In genomic region chr20:43446361-43446879, GRCh38 we compare ENCODE assay signal across 1 cellular context.
TF ChIP-seq lines count a peak whose summit lies in the region.

No MANE protein-coding gene starts in this region.

TF ChIP-seq in SK-N-SH, 30 proteins besides CTCF, POLR2A, EP300 and RAD21 (continued from another document):
- no peak for TF ChIP-seq ZBTB33 (IDR thresholded peaks at IDR 0.05; ENCODE audit: borderline replicate concordance, low read depth)
- TF ChIP-seq USF1 (IDR thresholded peaks at IDR 0.05; ENCODE audit: borderline replicate concordance, low read depth) = no peak
- TF ChIP-seq TAF1 (IDR thresholded peaks at IDR 0.05; ENCODE audit: borderline replicate concordance, low read depth, low read length) = no peak
- peak; percentile 60; the same call in 1 of the 2 replicates for TF ChIP-seq FOXJ3 (CRISPR knock-in tag; IDR thresholded peaks at IDR 0.05)
- TF ChIP-seq NFIC (IDR thresholded peaks at IDR 0.05; ENCODE audit: borderline replicate concordance) = no peak
- TF ChIP-seq IRF3 (IDR thresholded peaks at IDR 0.05; ENCODE audit: low read depth, low read length) = no peak
- no peak for TF ChIP-seq PBX3 (IDR thresholded peaks at IDR 0.05)
- no peak for TF ChIP-seq NRF1 (IDR thresholded peaks at IDR 0.05; ENCODE audit: low read depth, low read length)
- TF ChIP-seq JUND (IDR thresholded peaks at IDR 0.05) = no peak
- no peak for TF ChIP-seq EZH2phosphoT487 (IDR thresholded peaks at IDR 0.05; ENCODE audit: borderline replicate concordance, low read depth)
- TF ChIP-seq GABPA (IDR thresholded peaks at IDR 0.05; ENCODE audit: low read depth) = no peak
- no peak for TF ChIP-seq RFX5 (IDR thresholded peaks at IDR 0.05; ENCODE audit: low read length)
- no peak for TF ChIP-seq TEAD4 (IDR thresholded peaks at IDR 0.05; ENCODE audit: borderline replicate concordance, insufficient read depth)
- TF ChIP-seq USF2 (IDR thresholded peaks at IDR 0.05; ENCODE audit: borderline replicate concordance, low read depth, low read length) = no peak
- TF ChIP-seq GATA2 (CRISPR knock-in tag; IDR thresholded peaks at IDR 0.05) = peak; percentile 74; the same call in 1 of the 2 replicates
- TF ChIP-seq SIN3A (IDR thresholded peaks at IDR 0.05; ENCODE audit: borderline replicate concordance, low read depth, low read length) = no peak
- TF ChIP-seq SMC3 (IDR thresholded peaks at IDR 0.05; ENCODE audit: low read depth, low read length) = no peak
- no peak for TF ChIP-seq RXRA (IDR thresholded peaks at IDR 0.05; ENCODE audit: borderline replicate concordance, low read depth)
- TF ChIP-seq TCF12 (IDR thresholded peaks at IDR 0.05) = peak; percentile 49
- peak; percentile 97 for TF ChIP-seq RCOR1 (IDR thresholded peaks at IDR 0.05; ENCODE audit: low read length)
- no peak for TF ChIP-seq FOXM1 (IDR thresholded peaks at IDR 0.05; ENCODE audit: low read depth)
